Comparison of ENCODE assay signal across 8 cellular contexts in the genomic region with DNA sequence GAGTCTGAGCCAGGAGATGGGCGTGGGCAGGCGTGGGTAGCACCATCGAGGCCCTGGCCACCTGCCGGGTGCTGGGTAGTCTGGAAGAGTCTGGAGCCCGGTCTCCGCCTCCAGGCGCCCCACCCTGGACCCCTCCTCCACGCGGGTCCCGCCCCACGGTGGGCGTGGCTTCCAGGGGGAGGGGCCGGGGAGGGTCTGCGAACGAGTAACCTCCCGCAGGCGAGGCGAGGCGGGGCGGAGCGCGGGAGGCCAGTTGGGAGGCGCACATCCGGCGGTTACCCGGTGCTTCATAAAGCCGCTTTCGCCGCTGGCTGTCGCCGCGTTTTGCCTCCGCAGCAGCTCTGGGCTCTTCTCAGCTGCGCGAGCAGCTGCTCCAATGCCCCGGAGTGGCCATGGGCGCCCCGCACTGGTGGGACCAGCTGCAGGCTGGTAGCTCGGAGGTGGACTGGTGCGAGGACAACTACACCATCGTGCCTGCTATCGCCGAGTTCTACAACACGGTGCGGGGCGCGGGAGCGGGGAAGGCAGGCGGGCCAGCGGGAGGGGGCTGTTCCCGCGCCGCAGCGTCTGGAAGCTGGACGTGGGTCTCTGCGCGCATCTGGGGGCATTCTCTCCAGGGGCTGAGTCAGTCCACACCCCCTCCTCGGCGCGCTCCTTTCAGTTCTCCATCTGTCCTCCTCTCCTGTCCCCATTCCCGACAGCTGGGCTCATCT. TPM values are rescaled to one million over a fixed set of nuclear protein-coding genes. Genes with fewer than 3 reads are reported as not detected.
DNase-seq lines count a peak whose midpoint lies in the region; ATAC-seq and TF ChIP-seq lines count a peak whose summit lies in the region.

A gene (plus strand): TSS at position 317 of the 713 bp plus-strand sequence. CDS start 76 bp downstream, at position 393.

- H3K9me3 ChIP-seq in ascending aorta (no peaks in the 10 kb centered on the region), vagina (no peaks in the 10 kb centered on the region)

- H3K9ac ChIP-seq in rectal smooth muscle tissue (ENCODE audit: low read length): peak within 1 kb of the TSS; percentile 77

- peak in 2 of 3 experiments; percentile 4 to 18 for TF ChIP-seq CTCF in ascending aorta (IDR thresholded peaks at IDR 0.05)
- no peak for TF ChIP-seq CTCF in vagina (IDR thresholded peaks at IDR 0.05)

- DNase-seq in NCI-H1694 (lab: John Stamatoyannopoulos, UW) (peak; percentile 68), T-helper 2 cell (peak; percentile 89 to 95 (median 92)), ascending aorta (ENCODE audit: low spot score in 2 of 2) (peak; percentile 79 to 97), hepatic stellate cell (ENCODE audit: low spot score) (peak; percentile 87), vagina (ENCODE audit: extremely low spot score in 2 of 2) (peak; percentile 91 to 97)

- H3K27me3 ChIP-seq in ascending aorta: no peaks in the 10 kb centered on the region
- no peaks in the 10 kb centered on the region for H3K27me3 ChIP-seq in rectal smooth muscle tissue (ENCODE audit: control insufficient read depth, insufficient read depth, low read length)
- no peaks in the 10 kb centered on the region for H3K27me3 ChIP-seq in vagina

- peak in 1 of 2 donors; percentile 84 for TF ChIP-seq POLR2A in vagina (IDR thresholded peaks at IDR 0.05)

- intact Hi-C loops in ascending aorta (cut with DNase I): loop anchor here (1.0 kb wide), 4 partner anchors 22 to 225 kb away; a partner anchor contains a TSS
- intact Hi-C loops in vagina (cut with DNase I): no loop called here

- H3K27ac ChIP-seq in ascending aorta (peak within 1 kb of the TSS; percentile 88 to 89), rectal smooth muscle tissue (ENCODE audit: low read depth, low read length) (peak within 1 kb of the TSS; percentile 78), vagina (peak within 1 kb of the TSS; percentile 90)

- peak; percentile 77 for ATAC-seq in GM18499 (IDR thresholded peaks at IDR 0.05; ENCODE audit: insufficient read depth, unreplicated experiment)
- peak; percentile 88 for ATAC-seq in HG02884 (IDR thresholded peaks at IDR 0.05; ENCODE audit: unreplicated experiment)

- H3K4me3 ChIP-seq in ascending aorta (peak within 1 kb of the TSS; percentile 92 to 94), rectal smooth muscle tissue (ENCODE audit: low read length) (peak within 1 kb of the TSS; percentile 92), vagina (peak within 1 kb of the TSS; percentile 82 to 93)

- H3K4me1 ChIP-seq in ascending aorta (peaks cover 0 to 12% of the 10 kb centered on the region in 2 donors), rectal smooth muscle tissue (ENCODE audit: control insufficient read depth, insufficient read depth, low read length) (no peaks in the 10 kb centered on the region), vagina (peaks cover 21% of the 10 kb centered on the region)

- H3K36me3 ChIP-seq in ascending aorta (no peaks in the 10 kb centered on the region), rectal smooth muscle tissue (ENCODE audit: control insufficient read depth, insufficient read depth, low read length) (no peaks in the 10 kb centered on the region), vagina (no peaks in the 10 kb centered on the region)

RNA-seq across cellular contexts. Expression of the gene that starts here (rescaled TPM):
- total RNA-seq in ascending aorta (1.4 TPM), vagina (3.9 TPM)

Comparison
In these comparisons a context has a peak if more than half of its experiments do, and no peak if none do; other contexts are left out.
1. Peak in every context shown above with its lines: DNase-seq, ATAC-seq, H3K4me3 ChIP-seq and H3K27ac ChIP-seq.
2. CTCF ChIP-seq: peak in ascending aorta (2 of 3); none in vagina (0 of 3).